Comparison of ENCODE assay signal across 26 cellular contexts in genomic region chr20:48278961-48279481, GRCh38.
DNase-seq lines count a peak whose midpoint lies in the region; ATAC-seq and TF ChIP-seq lines count a peak whose summit lies in the region.
"Had no signal": no experiment of that assay in that cellular context is flagged by ENCODE, and none has a peak within 500 bp of the region (broad histone marks: within the 10 kb centered on the region; RNA-seq: fewer than 3 reads in every experiment).

No MANE protein-coding gene starts in this region.

- no peak overlapping the region for H3K4me3 Mint-ChIP-seq in CD14-positive monocyte
- H3K4me3 Mint-ChIP-seq: activated CD4-positive, alpha-beta T cell treated with anti-CD3 and anti-CD28 coated beads, Interleukin-2, amount 10 ng/mL, durations not matched to agents 24 days and 14 days; activated naive CD4-positive, alpha-beta T cell treated with anti-CD3 and anti-CD28 coated beads for 36 hours; activated T-cell treated with anti-CD3 and anti-CD28 coated beads, Interleukin-2, amount 50 U/mL, for 72 hours; dendritic cell treated with granulocyte-macrophage colony-stimulating factor and Interleukin-4, amounts not matched to agents 40 ng/mL and 50 ng/mL, for 4 days had no signal

- no peaks in the 10 kb centered on the region for H3K36me3 Mint-ChIP-seq in CD14-positive monocyte

- ATAC-seq in left ventricle myocardium superior = peak; percentile 56
- ATAC-seq in Right ventricle myocardium inferior = no peak
- ATAC-seq: activated T-cell treated with anti-CD3 and anti-CD28 coated beads, Interleukin-2, amount 50 U/mL, for 72 hours; foreskin keratinocyte; upper lobe of right lung had no signal

- peaks cover 0 to 5% (median 2%) of the 10 kb centered on the region in 7 donors for H3K9me3 Mint-ChIP-seq in CD14-positive monocyte
- H3K9me3 Mint-ChIP-seq: activated CD4-positive, alpha-beta T cell treated with anti-CD3 and anti-CD28 coated beads, Interleukin-2, amount 10 ng/mL, durations not matched to agents 24 days and 14 days; activated naive CD4-positive, alpha-beta T cell treated with anti-CD3 and anti-CD28 coated beads for 36 hours; dendritic cell treated with granulocyte-macrophage colony-stimulating factor and Interleukin-4, amounts not matched to agents 40 ng/mL and 50 ng/mL, for 4 days had no signal

- no peaks in the 10 kb centered on the region for H3K4me1 Mint-ChIP-seq in CD14-positive monocyte
- H3K4me1 Mint-ChIP-seq: activated CD4-positive, alpha-beta T cell treated with anti-CD3 and anti-CD28 coated beads, Interleukin-2, amount 10 ng/mL, durations not matched to agents 24 days and 14 days had no signal

- H3K27me3 Mint-ChIP-seq in CD14-positive monocyte (ENCODE audit: low read depth in 3 of 3) = peaks cover 0 to 13% (median 6%) of the 10 kb centered on the region in 3 donors
- H3K27me3 Mint-ChIP-seq: progenitor cell of endocrine pancreas had no signal

- intact Hi-C loops in left ventricle myocardium superior (cut with micrococcal nuclease) = no loop called here
- intact Hi-C loops in Right ventricle myocardium inferior (cut with DNase I) = no loop called here
- intact Hi-C loops in CD14-positive monocyte (cut with micrococcal nuclease) = no loop called here

- TF ChIP-seq CTCF in choroid plexus epithelial cell (conservative IDR thresholded peaks at IDR 0.05; ENCODE audit: low read depth, low read length) (no peak), CD14-positive monocyte (IDR thresholded peaks at IDR 0.05) (no peak)

- no peak overlapping the region for H3K4me3 ChIP-seq in choroid plexus epithelial cell (ENCODE audit: low read depth, low read length)
- H3K4me3 ChIP-seq: cardiac muscle cell, SK-N-MC, skin epidermis, upper lobe of right lung had no signal

- no peak overlapping the region for H3K27ac Mint-ChIP-seq in CD14-positive monocyte
- H3K27ac Mint-ChIP-seq: activated CD4-positive, alpha-beta T cell treated with anti-CD3 and anti-CD28 coated beads, Interleukin-2, amount 10 ng/mL, durations not matched to agents 24 days and 14 days; activated naive CD4-positive, alpha-beta T cell treated with anti-CD3 and anti-CD28 coated beads for 36 hours; activated T-cell treated with anti-CD3 and anti-CD28 coated beads, Interleukin-2, amount 50 U/mL, for 72 hours; dendritic cell treated with granulocyte-macrophage colony-stimulating factor and Interleukin-4, amounts not matched to agents 40 ng/mL and 50 ng/mL, for 4 days; progenitor cell of endocrine pancreas had no signal

- DNase-seq in left ventricle myocardium superior (no peak), Right ventricle myocardium inferior (ENCODE audit: missing footprints) (no peak), choroid plexus epithelial cell (ENCODE audit: low read depth) (peak; percentile 69), islet precursor cell (peak; percentile 44), DMS79 (lab: John Stamatoyannopoulos, UW) (no peak), hepatic stellate cell (ENCODE audit: low spot score) (no peak), CD14-positive monocyte (ENCODE audit: low spot score) (no peak)
- no peak for DNase-seq in activated T-cell treated with anti-CD3 and anti-CD28 coated beads, Interleukin-2, amount 50 U/mL, for 48 hours
- DNase-seq: activated CD4-positive, alpha-beta T cell treated with anti-CD3 and anti-CD28 coated beads, Interleukin-2, amount 10 ng/mL, durations not matched to agents 24 days and 14 days; activated naive CD4-positive, alpha-beta T cell treated with anti-CD3 and anti-CD28 coated beads for 36 hours; activated T-cell treated with anti-CD3 and anti-CD28 coated beads, Interleukin-2, amount 50 U/mL, for 72 hours; AML-193; amygdala; foreskin keratinocyte; hypothalamus; NCI-H1092 treated with DMSO at 0.1 percent for 48 hours; NCI-H1930; NCI-H526 treated with DMSO at 0.1 percent for 48 hours; RPMI8226; stimulated activated CD4-positive, alpha-beta T cell treated with anti-CD3 and anti-CD28 coated beads, Interleukin-1b, Interleukin-23, amount 100 ng/mL, for 48 hours; upper lobe of right lung had no signal

Comparison
In these comparisons a context has a peak if more than half of its experiments do, and no peak if none do; other contexts are left out.
1. DNase-seq: peak in choroid plexus epithelial cell (single experiment) and islet precursor cell (single experiment); none in left ventricle myocardium superior (single experiment), Right ventricle myocardium inferior (single experiment), DMS79 (single experiment), activated T-cell treated with anti-CD3 and anti-CD28 coated beads, Interleukin-2, amount 50 U/mL, for 48 hours (0 of 2), hepatic stellate cell (single experiment) and CD14-positive monocyte (single experiment).